ENCODE assay signal across 26 cellular contexts in genomic region chr3:163644172-163644571, GRCh38.
DNase-seq lines count a peak whose midpoint lies in the region; ATAC-seq, FAIRE-seq and TF ChIP-seq lines count a peak whose summit lies in the region.
"Had no signal": no experiment of that assay in that cellular context is flagged by ENCODE, and none has a peak within 500 bp of the region (broad histone marks: within the 10 kb centered on the region; RNA-seq: fewer than 3 reads in every experiment).

No MANE protein-coding gene starts in this region.

- no TSS peak for BruUV-seq in PC-3 (replicated peaks; lab: Mats Ljungman, UMichigan)

- no peaks in the 10 kb centered on the region for H3K27me3 Mint-ChIP-seq in activated CD4-positive, alpha-beta T cell treated with anti-CD3 and anti-CD28 coated beads, Interleukin-2, amount 10 ng/mL, durations not matched to agents 24 days and 14 days
- H3K27me3 Mint-ChIP-seq: CD4-positive, alpha-beta memory T cell; CD4-positive, CD25-positive, alpha-beta regulatory T cell; CD8-positive, alpha-beta memory T cell had no signal

- no peaks in the 10 kb centered on the region for H3K36me3 Mint-ChIP-seq in activated CD4-positive, alpha-beta T cell treated with anti-CD3 and anti-CD28 coated beads, Interleukin-2, amount 10 ng/mL, durations not matched to agents 24 days and 14 days (ENCODE audit: low read depth)
- H3K36me3 Mint-ChIP-seq: CD14-positive monocyte; CD4-positive, alpha-beta memory T cell; CD4-positive, CD25-positive, alpha-beta regulatory T cell had no signal

- H3K36me3 ChIP-seq in ACC112 (ENCODE audit: insufficient read depth, low read length) = no peaks in the 10 kb centered on the region
- no peaks in the 10 kb centered on the region for H3K36me3 ChIP-seq in PC-3 (ENCODE audit: low read depth, low read length)
- no peaks in the 10 kb centered on the region for H3K36me3 ChIP-seq in bronchial epithelial cell (ENCODE audit: control insufficient read depth, insufficient read depth, low read length)
- H3K36me3 ChIP-seq: BE2C, BLaER1 had no signal

- H3K27ac ChIP-seq in ACC112 (ENCODE audit: low read depth, low read length) = no peak overlapping the region
- no peak overlapping the region for H3K27ac ChIP-seq in PC-3 (ENCODE audit: low read length)
- H3K27ac ChIP-seq: 22Rv1, A549, BLaER1 had no signal

- H2AFZ ChIP-seq in ACC112 (ENCODE audit: low read length, unreplicated experiment) = peak overlapping the region; percentile 33
- no peak overlapping the region for H2AFZ ChIP-seq in PC-3 (ENCODE audit: low read length)

- H3K27me3 ChIP-seq in ACC112 (ENCODE audit: insufficient read depth, low read length) (no peaks in the 10 kb centered on the region), PC-3 (ENCODE audit: low read length) (no peaks in the 10 kb centered on the region), bronchial epithelial cell (ENCODE audit: control insufficient read depth, insufficient read depth, low read length) (no peaks in the 10 kb centered on the region)
- H3K27me3 ChIP-seq: BE2C, BLaER1 had no signal

- H3K9me3 ChIP-seq in PC-3 (ENCODE audit: low read length) = no peaks in the 10 kb centered on the region
- H3K9me3 ChIP-seq: A549, BE2C, BLaER1, Caco-2 had no signal

- no peaks in the 10 kb centered on the region for H3K79me2 ChIP-seq in ACC112 (ENCODE audit: control insufficient read depth, insufficient read depth, low read length, unreplicated experiment)
- no peaks in the 10 kb centered on the region for H3K79me2 ChIP-seq in PC-3 (ENCODE audit: low read length)

- no peak overlapping the region for H3K9ac ChIP-seq in PC-3 (ENCODE audit: low read length)
- H3K9ac ChIP-seq: BLaER1 had no signal

- H3K9me2 ChIP-seq in PC-3 (replicated peaks; ENCODE audit: low read length) = no peaks in the 10 kb centered on the region

- no peaks in the 10 kb centered on the region for H3K9me3 Mint-ChIP-seq in activated CD4-positive, alpha-beta T cell treated with anti-CD3 and anti-CD28 coated beads, Interleukin-2, amount 10 ng/mL, durations not matched to agents 24 days and 14 days

- no peak overlapping the region for H3K4me3 Mint-ChIP-seq in activated CD4-positive, alpha-beta T cell treated with anti-CD3 and anti-CD28 coated beads, Interleukin-2, amount 10 ng/mL, durations not matched to agents 24 days and 14 days
- H3K4me3 Mint-ChIP-seq: CD14-positive monocyte; CD4-positive, alpha-beta memory T cell; CD4-positive, CD25-positive, alpha-beta regulatory T cell; CD8-positive, alpha-beta memory T cell had no signal

- intact Hi-C loops in PC-3 (cut with micrococcal nuclease) = no loop called here
- intact Hi-C loops in activated CD4-positive, alpha-beta T cell treated with anti-CD3 and anti-CD28 coated beads, Interleukin-2, amount 10 ng/mL, durations not matched to agents 24 days and 14 days (cut with micrococcal nuclease) = no loop called here

- H3K4me2 ChIP-seq in PC-3 (ENCODE audit: low read length) = no peak overlapping the region
- H3K4me2 ChIP-seq: A549, BLaER1 had no signal

- POLR2A ChIA-PET in PC-3 (lab: Charles Lee; ENCODE audit: unreplicated experiment) = interaction anchor here (0.6 kb wide), 1 partner anchor 104 kb away, joined by 5 read pairs; no protein-coding TSS in a partner anchor

- no peak overlapping the region for H3K27ac Mint-ChIP-seq in activated CD4-positive, alpha-beta T cell treated with anti-CD3 and anti-CD28 coated beads, Interleukin-2, amount 10 ng/mL, durations not matched to agents 24 days and 14 days
- H3K27ac Mint-ChIP-seq: CD14-positive monocyte; CD4-positive, alpha-beta memory T cell; CD4-positive, CD25-positive, alpha-beta regulatory T cell; CD8-positive, alpha-beta memory T cell had no signal

- TF ChIP-seq CTCF in PC-3 (conservative IDR thresholded peaks at IDR 0.05; ENCODE audit: low read depth, low read length) = no peak
- TF ChIP-seq CTCF in bronchial epithelial cell (IDR thresholded peaks at IDR 0.05; ENCODE audit: insufficient read depth, low read length, severe bottlenecking) = no peak

- ATAC-seq in PC-3 = peak; percentile 91
- ATAC-seq: A549, GM12878 had no signal

- no peaks in the 10 kb centered on the region for H3K4me1 Mint-ChIP-seq in activated CD4-positive, alpha-beta T cell treated with anti-CD3 and anti-CD28 coated beads, Interleukin-2, amount 10 ng/mL, durations not matched to agents 24 days and 14 days
- H3K4me1 Mint-ChIP-seq: CD14-positive monocyte; CD4-positive, alpha-beta memory T cell; CD4-positive, CD25-positive, alpha-beta regulatory T cell; CD8-positive, alpha-beta memory T cell had no signal

- H3K4me1 ChIP-seq in ACC112 (ENCODE audit: control insufficient read depth, insufficient read depth, low read length, unreplicated experiment) = no peaks in the 10 kb centered on the region
- peaks cover 7% of the 10 kb centered on the region; the same call in 1 of the 2 replicates for H3K4me1 ChIP-seq in PC-3 (ENCODE audit: insufficient read depth, low read length)
- H3K4me1 ChIP-seq: A549, BE2C, BLaER1, Caco-2 had no signal

- FAIRE-seq in bronchial epithelial cell (lab: Jason Lieb, UNC) = no peak
- FAIRE-seq: A549, D721Med, GM12878, GM12892, GM18507 had no signal

- CTCF ChIA-PET in PC-3 (lab: Charles Lee) = no interaction called here

- peak; percentile 38 for DNase-seq in ELR (ENCODE audit: low read depth)
- peak; percentile 31 for DNase-seq in PC-3
- DNase-seq in bronchial epithelial cell (ENCODE audit: low read depth) = peak; percentile 10
- DNase-seq in activated CD4-positive, alpha-beta T cell treated with anti-CD3 and anti-CD28 coated beads, Interleukin-2, amount 10 ng/mL, durations not matched to agents 24 days and 14 days = no peak
- DNase-seq in SKM-1 (lab: John Stamatoyannopoulos, UW; ENCODE audit: unreplicated experiment) = no peak
- no peak for DNase-seq in islet precursor cell
- no peak for DNase-seq in NCI-H1105 treated with DMSO at 0.1 percent for 48 hours (lab: John Stamatoyannopoulos, UW)
- DNase-seq: ACHN; BE2C; C1 segment of cervical spinal cord; Caco-2; Calu3; CD4-positive, alpha-beta memory T cell; CD4-positive, CD25-positive, alpha-beta regulatory T cell; CD8-positive, alpha-beta memory T cell; DMS79 treated with DMSO at 0.1 percent for 48 hours; GDM1 had no signal

- H3K4me3 ChIP-seq in ACC112 (ENCODE audit: low read depth, low read length) (no peak overlapping the region), PC-3 (ENCODE audit: low read length) (no peak overlapping the region), bronchial epithelial cell (ENCODE audit: low read depth, low read length) (no peak overlapping the region)
- H3K4me3 ChIP-seq: A549, BLaER1, GM12878 had no signal

- H4K20me1 ChIP-seq in PC-3 (ENCODE audit: low read length) = no peaks in the 10 kb centered on the region
- H4K20me1 ChIP-seq: BLaER1 had no signal

- H3F3A ChIP-seq in PC-3 (ENCODE audit: low read length, unreplicated experiment) = no peaks in the 10 kb centered on the region

Comparison
In these comparisons a context has a peak if more than half of its experiments do, and no peak if none do; other contexts are left out.
1. DNase-seq: peak in ELR (single experiment), PC-3 (single experiment) and bronchial epithelial cell (single experiment); none in activated CD4-positive, alpha-beta T cell treated with anti-CD3 and anti-CD28 coated beads, Interleukin-2, amount 10 ng/mL, durations not matched to agents 24 days and 14 days (single experiment), SKM-1 (single experiment), islet precursor cell (single experiment) and NCI-H1105 treated with DMSO at 0.1 percent for 48 hours (single experiment).